ENCODE assay signal across 15 cellular contexts in the genomic region with DNA sequence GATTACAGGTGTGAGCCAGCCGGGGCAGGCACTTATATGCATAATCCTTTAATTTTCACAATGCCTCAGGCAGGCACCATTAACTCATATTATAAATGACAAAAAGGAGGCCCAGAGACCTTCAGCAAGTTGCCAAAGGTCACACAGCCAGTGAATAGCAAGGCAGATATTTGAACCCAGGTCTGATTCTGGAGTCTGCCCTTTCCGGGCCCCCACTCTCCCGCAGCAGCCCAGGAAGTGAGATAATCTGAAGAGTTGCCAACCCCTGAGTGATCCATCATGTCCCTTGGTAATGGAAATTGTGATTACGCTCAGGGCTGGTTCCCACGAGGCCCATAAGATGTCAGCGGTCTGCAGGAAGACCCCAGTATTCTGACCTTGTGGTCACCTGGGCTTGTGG.
"Had no signal": no experiment of that assay in that cellular context is flagged by ENCODE, and none has a peak within 500 bp of the region (broad histone marks: within the 10 kb centered on the region; RNA-seq: fewer than 3 reads in every experiment).

No MANE protein-coding gene starts in this region.

- H3K27ac ChIP-seq: gastroesophageal sphincter, left lung, parathyroid adenoma, right atrium auricular region, vagina had no signal

- H3K4me2 ChIP-seq: smooth muscle cell had no signal

- ATAC-seq: activated T-helper 17 cell treated with anti-CD3 and anti-CD28 coated beads, Interleukin-2, amount 50 U/mL, for 72 hours; gastroesophageal sphincter; left lung had no signal

- H3K79me2 ChIP-seq: parathyroid adenoma had no signal

- H3K36me3 Mint-ChIP-seq: activated naive CD4-positive, alpha-beta T cell treated with anti-CD3 and anti-CD28 coated beads, Interleukin-2, amount 10 ng/mL, durations not matched to agents 7 days and 5 days had no signal

- DNase-seq: activated CD4-positive, alpha-beta T cell treated with anti-CD3 and anti-CD28 coated beads, Interleukin-2, amount 10 ng/mL, durations not matched to agents 7 days and 5 days; activated CD4-positive, CD25-positive, alpha-beta regulatory T cell; activated naive CD4-positive, alpha-beta T cell treated with anti-CD3 and anti-CD28 coated beads, Interleukin-2, amount 10 ng/mL, durations not matched to agents 7 days and 5 days; activated T-cell treated with anti-CD3 and anti-CD28 coated beads for 4 hours; left lung; mesendoderm; stimulated activated naive CD4-positive, alpha-beta T cell; T1000 had no signal

- H3K4me1 Mint-ChIP-seq: activated CD4-positive, alpha-beta T cell treated with anti-CD3 and anti-CD28 coated beads, Interleukin-2, amount 10 ng/mL, durations not matched to agents 7 days and 5 days; activated naive CD4-positive, alpha-beta T cell treated with anti-CD3 and anti-CD28 coated beads, Interleukin-2, amount 10 ng/mL, durations not matched to agents 7 days and 5 days had no signal

- H3K4me3 Mint-ChIP-seq: activated CD4-positive, alpha-beta T cell treated with anti-CD3 and anti-CD28 coated beads, Interleukin-2, amount 10 ng/mL, durations not matched to agents 7 days and 5 days; activated naive CD4-positive, alpha-beta T cell treated with anti-CD3 and anti-CD28 coated beads, Interleukin-2, amount 10 ng/mL, durations not matched to agents 7 days and 5 days; activated T-helper 17 cell treated with anti-CD3 and anti-CD28 coated beads, Interleukin-2, amount 50 U/mL, for 72 hours; neural crest cell had no signal

- H3K36me3 ChIP-seq: gastroesophageal sphincter, left lung, right atrium auricular region, vagina had no signal

- H3K9ac ChIP-seq: parathyroid adenoma had no signal

- H3K4me3 ChIP-seq: gastroesophageal sphincter, left lung, right atrium auricular region, smooth muscle cell, vagina had no signal

- H3K27me3 ChIP-seq: gastroesophageal sphincter, left lung, right atrium auricular region, vagina had no signal

- H3K27me3 Mint-ChIP-seq: activated CD4-positive, alpha-beta T cell treated with anti-CD3 and anti-CD28 coated beads, Interleukin-2, amount 10 ng/mL, durations not matched to agents 7 days and 5 days; activated T-helper 17 cell treated with anti-CD3 and anti-CD28 coated beads, Interleukin-2, amount 50 U/mL, for 72 hours had no signal

- H3K9me3 ChIP-seq: gastroesophageal sphincter, left lung, right atrium auricular region, vagina had no signal

- H3K4me1 ChIP-seq: parathyroid adenoma, right atrium auricular region had no signal

- H3K27ac Mint-ChIP-seq: activated CD4-positive, alpha-beta T cell treated with anti-CD3 and anti-CD28 coated beads, Interleukin-2, amount 10 ng/mL, durations not matched to agents 7 days and 5 days; activated naive CD4-positive, alpha-beta T cell treated with anti-CD3 and anti-CD28 coated beads, Interleukin-2, amount 10 ng/mL, durations not matched to agents 7 days and 5 days; activated T-helper 17 cell treated with anti-CD3 and anti-CD28 coated beads, Interleukin-2, amount 50 U/mL, for 72 hours had no signal
